In genomic region chr6:137767931-137768690, GRCh38 we compare ENCODE assay signal across 8 cellular contexts.
DNase-seq lines count a peak whose midpoint lies in the region; TF ChIP-seq lines count a peak whose summit lies in the region.

No MANE protein-coding gene starts in this region.

- H3K4me1 Mint-ChIP-seq in type B pancreatic cell (ENCODE audit: unreplicated experiment) = peaks cover 6% of the 10 kb centered on the region
- peaks cover 6% of the 10 kb centered on the region for H3K4me1 Mint-ChIP-seq in mesothelial cell of epicardium

- peak overlapping the region; percentile 12 for H3K4me3 ChIP-seq in NB4 (ENCODE audit: low read depth, low read length)
- H3K4me3 ChIP-seq in fibroblast of pulmonary artery (replicated peaks; ENCODE audit: low read depth, low read length) = no peak overlapping the region

- H3K27me3 Mint-ChIP-seq in type B pancreatic cell (no peaks in the 10 kb centered on the region), mesothelial cell of epicardium (ENCODE audit: low read depth) (no peaks in the 10 kb centered on the region)

- no peaks in the 10 kb centered on the region for H3K36me3 Mint-ChIP-seq in type B pancreatic cell
- no peaks in the 10 kb centered on the region for H3K36me3 Mint-ChIP-seq in mesothelial cell of epicardium

- TF ChIP-seq POLR2A in NB4 (IDR thresholded peaks at IDR 0.05; ENCODE audit: extremely low read depth, insufficient read length) = no peak

- no peak for TF ChIP-seq CTCF in GM13977 (IDR thresholded peaks at IDR 0.05; ENCODE audit: extremely low read depth, insufficient read depth, missing control alignments)
- TF ChIP-seq CTCF in NB4 (IDR thresholded peaks at IDR 0.05; ENCODE audit: low read depth, low read length) = no peak
- TF ChIP-seq CTCF in fibroblast of pulmonary artery (IDR thresholded peaks at IDR 0.05; ENCODE audit: low read length, missing control alignments) = no peak
- TF ChIP-seq CTCF in type B pancreatic cell (conservative IDR thresholded peaks at IDR 0.05) = no peak
- TF ChIP-seq CTCF in mesothelial cell of epicardium (IDR thresholded peaks at IDR 0.05; ENCODE audit: unreplicated experiment) = no peak

- H3K4me3 Mint-ChIP-seq in type B pancreatic cell (no peak overlapping the region), mesothelial cell of epicardium (no peak overlapping the region)

- H3K9me3 Mint-ChIP-seq in type B pancreatic cell (peaks cover 8% of the 10 kb centered on the region), mesothelial cell of epicardium (peaks cover 22% of the 10 kb centered on the region)

- in situ Hi-C loops in GM13977 (cut with MboI; ENCODE audit: low pct_unique_long_range_greater_than_20kb, low sequenced_read_pairs, unreplicated experiment) = no loop called here

- DNase-seq in GM13977 (ENCODE audit: low spot score) (peak; percentile 37), HCEC 1CT (peak; percentile 83), NB4 (ENCODE audit: low read depth) (peak; percentile 88), fibroblast of pulmonary artery (ENCODE audit: low read depth) (peak; percentile 63), SHP77 (lab: John Stamatoyannopoulos, UW) (no peak), type B pancreatic cell (ENCODE audit: extremely low spot score, unreplicated experiment) (no peak), mesothelial cell of epicardium (ENCODE audit: low spot score in 2 of 2, unreplicated experiment in 2 of 2) (no peak)
- DNase-seq in activated effector memory CD4-positive, alpha-beta T cell treated with Interleukin-2 at 50 U/mL for 16 hours = no peak

- H3K27ac Mint-ChIP-seq in type B pancreatic cell (no peak overlapping the region), mesothelial cell of epicardium (no peak overlapping the region)

Comparison
In these comparisons a context has a peak if more than half of its experiments do, and no peak if none do; other contexts are left out.
1. DNase-seq: peak in GM13977 (single experiment), HCEC 1CT (single experiment), NB4 (single experiment) and fibroblast of pulmonary artery (single experiment); none in activated effector memory CD4-positive, alpha-beta T cell treated with Interleukin-2 at 50 U/mL for 16 hours (single experiment), SHP77 (0 of 2), type B pancreatic cell (single experiment) and mesothelial cell of epicardium (0 of 2).